Comparison of ENCODE assay signal across 8 cellular contexts in genomic region chr1:42613803-42614131, GRCh38.
"Had no signal": no experiment of that assay in that cellular context is flagged by ENCODE, and none has a peak within 500 bp of the region (broad histone marks: within the 10 kb centered on the region; RNA-seq: fewer than 3 reads in every experiment).

No MANE protein-coding gene starts in this region.

- FAIRE-seq: G401.6, GM12878, GM12891, GM12892, GM18507, GM19239 had no signal

- H3K4me3 ChIP-seq: GM12878 had no signal

- ATAC-seq: GM12878 had no signal

- DNase-seq: GDM1, GF-D8 had no signal
